Comparison of ENCODE assay signal across 1 cellular context in genomic region chr16:1777375-1778199, GRCh38.
TF ChIP-seq lines count a peak whose summit lies in the region.

No MANE protein-coding gene starts in this region.

TF ChIP-seq in A549, 52 proteins besides CTCF, POLR2A, EP300 and RAD21:
- TF ChIP-seq ESRRA (IDR thresholded peaks at IDR 0.05; ENCODE audit: borderline replicate concordance, low read length) (no peak), SMC3 (IDR thresholded peaks at IDR 0.05) (no peak), KDM5A (IDR thresholded peaks at IDR 0.05) (no peak), PBX3 (IDR thresholded peaks at IDR 0.05) (0 out of 2 replicates have a peak, but pooled peaks have one; percentile 9), EHF (CRISPR knock-in tag; IDR thresholded peaks at IDR 0.05) (no peak), HOXB13 (CRISPR knock-in tag; IDR thresholded peaks at IDR 0.05; ENCODE audit: low read depth) (no peak), HOXA7 (CRISPR knock-in tag; IDR thresholded peaks at IDR 0.05) (no peak)
- TF ChIP-seq, protein P1, sequence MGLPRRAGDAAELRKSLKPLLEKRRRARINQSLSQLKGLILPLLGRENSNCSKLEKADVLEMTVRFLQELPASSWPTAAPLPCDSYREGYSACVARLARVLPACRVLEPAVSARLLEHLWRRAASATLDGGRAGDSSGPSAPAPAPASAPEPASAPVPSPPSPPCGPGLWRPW (IDR thresholded peaks at IDR 0.05), result no peak
